ENCODE assay signal across 13 cellular contexts in genomic region chr11:73797457-73797856, GRCh38. TPM values are rescaled to one million over a fixed set of nuclear protein-coding genes. Genes with fewer than 3 reads are reported as not detected.
DNase-seq lines count a peak whose midpoint lies in the region; ATAC-seq, FAIRE-seq and TF ChIP-seq lines count a peak whose summit lies in the region.
"Had no signal": no experiment of that assay in that cellular context is flagged by ENCODE, and none has a peak within 500 bp of the region (broad histone marks: within the 10 kb centered on the region; RNA-seq: fewer than 3 reads in every experiment).

No MANE protein-coding gene starts in this region.

- no peak for TF ChIP-seq CTCF in IMR-90 (conservative IDR thresholded peaks at IDR 0.05; ENCODE audit: low read depth, low read length)
- no peak for TF ChIP-seq CTCF in H1 (IDR thresholded peaks at IDR 0.05; ENCODE audit: control extremely low read depth in 1 of 3, insufficient read depth in 1 of 3, low read depth in 1 of 3, low read length in 3 of 3)
- TF ChIP-seq CTCF in foreskin fibroblast (IDR thresholded peaks at IDR 0.05; ENCODE audit: low read depth, low read length): no peak

- POLR2A ChIA-PET in IMR-90 (lab: Charles Lee; ENCODE audit: unreplicated experiment) (no interaction called here), H1 (lab: Charles Lee; ENCODE audit: partially characterized antibody) (interaction anchor here (0.7 to 2.6 kb wide), 7 partner anchors 9 to 964 kb away, joined by 3 to 19 read pairs (median 9); partner anchors contain the start of gene MRPL48)

- H2BK12ac ChIP-seq in H1 (ENCODE audit: low read depth, low read length): no peak overlapping the region

- CTCF ChIA-PET in IMR-90 (lab: Yijun Ruan, JAX) (no interaction called here), H1 (lab: Charles Lee; ENCODE audit: partially characterized antibody) (interaction anchor here (0.7 to 2.2 kb wide), 4 partner anchors 8 to 135 kb away, joined by 3 to 6 read pairs (median 4); no protein-coding TSS in a partner anchor)

- no peak for TF ChIP-seq POLR2A in IMR-90 (IDR thresholded peaks at IDR 0.05; ENCODE audit: low read depth, low read length)
- no peak for TF ChIP-seq POLR2A in H1 (IDR thresholded peaks at IDR 0.05; ENCODE audit: control extremely low read depth in 1 of 2, low read depth in 2 of 2, low read length in 2 of 2)

- H2AK9ac ChIP-seq in IMR-90 (replicated peaks; ENCODE audit: low read depth, low read length, poor library complexity): peak overlapping the region; percentile 28

- H4K5ac ChIP-seq in IMR-90 (ENCODE audit: low read depth, low read length) (no peak overlapping the region), H1 (ENCODE audit: insufficient read length, low read depth, low read length) (no peak overlapping the region)

- no peak overlapping the region for H2BK120ac ChIP-seq in IMR-90 (ENCODE audit: low read depth, low read length)
- no peak overlapping the region for H2BK120ac ChIP-seq in H1 (replicated peaks; ENCODE audit: low read depth, low read length)

- H2BK15ac ChIP-seq in IMR-90 (ENCODE audit: low read depth, low read length) (no peak overlapping the region), H1 (ENCODE audit: low read length) (no peak overlapping the region)

- in situ Hi-C loops in IMR-90 (cut with MboI; ENCODE audit: low sequenced_read_pairs): no loop called here

- no peak for ATAC-seq in IMR-90 (ENCODE audit: low read depth)
- ATAC-seq in HG02610 (IDR thresholded peaks at IDR 0.05; ENCODE audit: unreplicated experiment): no peak
- ATAC-seq: activated T-helper 17 cell treated with anti-CD3 and anti-CD28 coated beads, Interleukin-2, amount 50 U/mL, for 72 hours; foreskin keratinocyte had no signal

- BruUV-seq in IMR-90 (replicated peaks; lab: Mats Ljungman, UMichigan): no TSS peak

- H2BK5ac ChIP-seq in IMR-90 (ENCODE audit: low read depth, low read length, poor library complexity, severe bottlenecking) (no peak overlapping the region), H1 (ENCODE audit: low read depth, low read length) (peak overlapping the region; percentile 15; the same call in 1 of the 2 replicates)

- H3K27me3 ChIP-seq in IMR-90 (ENCODE audit: control insufficient read depth, insufficient read depth, low read length): no peaks in the 10 kb centered on the region
- no peaks in the 10 kb centered on the region; a peak in 1 of 7 replicates for H3K27me3 ChIP-seq in H1 (replicated peaks in 1 of 4; ENCODE audit: control insufficient read depth in 3 of 4, extremely low read depth in 1 of 4, insufficient read depth in 3 of 4, low read length in 3 of 4)
- no peaks in the 10 kb centered on the region for H3K27me3 ChIP-seq in H7 (ENCODE audit: control insufficient read depth, insufficient read depth, low read length)
- H3K27me3 ChIP-seq: foreskin keratinocyte had no signal

- WGBS in IMR-90 (ENCODE audit: extremely low coverage in 2 of 2, insufficient read length in 1 of 2), 2 experiments: 100% methylated on average over 1 of the region's 10 CpGs; no CpG with 5 or more reads in 1 of the 2 experiments
- WGBS in H1 (ENCODE audit: extremely low coverage in 1 of 2, insufficient coverage in 1 of 2, insufficient read length in 1 of 2, insufficient replicate concordance in 2 of 2, low coverage in 1 of 2, low lambda C conversion rate in 2 of 2, missing lambda C conversion rate in 1 of 2), 2 experiments: 97% methylated on average over 10 of the region's 10 CpGs; no CpG with 5 or more reads in 1 of the 2 experiments

- dilution Hi-C loops in IMR-90 (cut with HindIII; ENCODE audit: low sequenced_read_pairs, unreplicated experiment): no loop called here

- no peak overlapping the region for H3K23ac ChIP-seq in IMR-90 (ENCODE audit: low read depth, low read length)
- H3K23ac ChIP-seq in H1 (ENCODE audit: insufficient read length): no peak overlapping the region

- intact Hi-C loops in IMR-90 (cut with micrococcal nuclease): no loop called here

- no peak for TF ChIP-seq EP300 in H1 (IDR thresholded peaks at IDR 0.05; ENCODE audit: borderline replicate concordance in 1 of 2, low read depth in 2 of 2, low read length in 2 of 2)

- H3K79me1 ChIP-seq in IMR-90 (ENCODE audit: low read depth in 1 of 2, low read length in 2 of 2) (peaks cover 0 to 28% of the 10 kb centered on the region in 2 experiments; a peak in 3 of 4 replicates), H1 (ENCODE audit: low read depth, low read length) (0 out of 2 replicates have a peak, but pooled peaks cover 2% of the 10 kb centered on the region)

- H3K27ac ChIP-seq in IMR-90 (ENCODE audit: insufficient read depth, low read length) (no peak overlapping the region), H1 (ENCODE audit: low read depth, low read length) (no peak overlapping the region)
- H3K27ac ChIP-seq: foreskin keratinocyte had no signal

- H4K8ac ChIP-seq in IMR-90 (ENCODE audit: low read depth in 2 of 2, low read length in 2 of 2) (no peak overlapping the region), H1 (ENCODE audit: extremely low read depth, insufficient read depth, low read length) (no peak overlapping the region)

- H3K9ac ChIP-seq in IMR-90 (ENCODE audit: low read depth, low read length) (no peak overlapping the region), H1 (replicated peaks in 1 of 4; ENCODE audit: extremely low read depth in 1 of 4, low read depth in 3 of 4, low read length in 3 of 4) (no peak overlapping the region; a peak in 1 of 7 replicates)

- H3K4ac ChIP-seq in IMR-90 (ENCODE audit: low read depth, low read length) (no peak overlapping the region), H1 (replicated peaks; ENCODE audit: insufficient read length, low read depth, low read length) (no peak overlapping the region)

- no peaks in the 10 kb centered on the region for H3K23me2 ChIP-seq in H1 (ENCODE audit: low read depth, low read length)

- H3K79me2 ChIP-seq in H1 (ENCODE audit: control insufficient read depth in 1 of 2, insufficient read depth in 2 of 2, low read length in 2 of 2): peaks cover 0 to 3% of the 10 kb centered on the region in 2 experiments; a peak in 1 of 4 replicates

- H2AK5ac ChIP-seq in IMR-90 (ENCODE audit: low read depth, low read length): no peak overlapping the region
- H2AK5ac ChIP-seq in H1 (ENCODE audit: low read depth, low read length): no peak overlapping the region

- H3K9me3 ChIP-seq in IMR-90 (ENCODE audit: control insufficient read depth, insufficient read depth, low read length) (no peaks in the 10 kb centered on the region), H1 (ENCODE audit: insufficient read depth in 2 of 2, low read depth in 1 of 2, low read length in 1 of 2) (no peaks in the 10 kb centered on the region)

- H3K18ac ChIP-seq in IMR-90 (ENCODE audit: low read depth, low read length) (no peak overlapping the region), H1 (ENCODE audit: extremely low read depth, low read length) (no peak overlapping the region)

- no peak for FAIRE-seq in H1 (lab: Jason Lieb, UNC)
- FAIRE-seq: endothelial cell of umbilical vein had no signal

- H3K9me1 ChIP-seq in IMR-90 (ENCODE audit: insufficient read depth, low read length): no peaks in the 10 kb centered on the region

- H3K4me3 ChIP-seq in IMR-90 (ENCODE audit: insufficient read depth, low read depth, low read length) (no peak overlapping the region), H1 (ENCODE audit: extremely low read depth in 1 of 4, insufficient read depth in 2 of 4, low read depth in 3 of 4, low read length in 4 of 4) (no peak overlapping the region), foreskin fibroblast (ENCODE audit: low read depth in 1 of 2, low read length in 2 of 2) (no peak overlapping the region), H7 (ENCODE audit: insufficient read depth, low read depth, low read length) (no peak overlapping the region)

- no peak overlapping the region for H3K56ac ChIP-seq in IMR-90 (ENCODE audit: extremely low read depth, insufficient read depth, low read length)
- H3K56ac ChIP-seq in H1 (replicated peaks; ENCODE audit: insufficient read length, low read depth, low read length): no peak overlapping the region

- no peak overlapping the region for H3K4me2 ChIP-seq in IMR-90 (ENCODE audit: low read depth, low read length)
- no peak overlapping the region for H3K4me2 ChIP-seq in H1 (ENCODE audit: insufficient read depth in 1 of 2, low read depth in 2 of 2, low read length in 2 of 2)

- H2AFZ ChIP-seq in IMR-90 (replicated peaks; ENCODE audit: low read length, poor library complexity) (no peak overlapping the region), H1 (ENCODE audit: low read length) (no peak overlapping the region)

- H2BK20ac ChIP-seq in IMR-90 (ENCODE audit: low read depth, low read length) (no peak overlapping the region), H1 (ENCODE audit: low read length) (no peak overlapping the region)

- no peak overlapping the region for H3K14ac ChIP-seq in IMR-90 (replicated peaks; ENCODE audit: low read depth, low read length)
- no peak overlapping the region for H3K14ac ChIP-seq in H1 (ENCODE audit: insufficient read length)

- peaks cover 2% of the 10 kb centered on the region; the same call in 1 of the 2 replicates for H3K36me3 ChIP-seq in IMR-90 (ENCODE audit: control insufficient read depth, insufficient read depth, low read length)
- H3K36me3 ChIP-seq in H1 (ENCODE audit: control insufficient read depth in 2 of 4, insufficient read depth in 4 of 4, low read length in 3 of 4): no peaks in the 10 kb centered on the region
- H3K36me3 ChIP-seq in H7 (replicated peaks; ENCODE audit: control insufficient read depth, insufficient read depth, low read length): no peaks in the 10 kb centered on the region

- H4K20me1 ChIP-seq in IMR-90 (ENCODE audit: insufficient read depth, low read length) (no peaks in the 10 kb centered on the region), H1 (replicated peaks in 1 of 2; ENCODE audit: control insufficient read depth in 1 of 2, insufficient read depth in 2 of 2, low read length in 2 of 2) (peaks cover 0 to 11% of the 10 kb centered on the region in 2 experiments)

- TF ChIP-seq RAD21 in IMR-90 (IDR thresholded peaks at IDR 0.05; ENCODE audit: low read length) (no peak), H1 (IDR thresholded peaks at IDR 0.05 in 1 of 2, conservative IDR thresholded peaks at IDR 0.05 in 1 of 2; ENCODE audit: low read depth in 2 of 2, low read length in 2 of 2) (no peak)

- DNase-seq in IMR-90: no peak
- peak; percentile 30 for DNase-seq in NCI-H69 (lab: John Stamatoyannopoulos, UW)
- no peak for DNase-seq in H1 (ENCODE audit: low read depth in 1 of 2, low spot score in 2 of 2)
- DNase-seq in putamen (ENCODE audit: low spot score): peak; percentile 51
- DNase-seq in stimulated activated CD4-positive, alpha-beta T cell treated with anti-CD3 and anti-CD28 coated beads, Interleukin-2, amount 100 ng/mL, for 48 hours: no peak
- DNase-seq in foreskin fibroblast: no peak
- DNase-seq in H7: no peak
- DNase-seq: foreskin keratinocyte, HCEC 1CT, NCI-H748 treated with DMSO at 0.1 percent for 48 hours had no signal

- H4K91ac ChIP-seq in IMR-90 (ENCODE audit: insufficient read depth, low read depth, low read length): no peak overlapping the region
- no peak overlapping the region for H4K91ac ChIP-seq in H1 (replicated peaks; ENCODE audit: insufficient read length, low read length)

- H3K4me1 ChIP-seq in IMR-90 (ENCODE audit: control insufficient read depth, insufficient read depth, low read length) (no peaks in the 10 kb centered on the region), H1 (replicated peaks in 1 of 4; ENCODE audit: control insufficient read depth in 3 of 4, insufficient read depth in 4 of 4, low read length in 3 of 4) (peaks cover 0 to 2% (median 0%) of the 10 kb centered on the region in 4 experiments; a peak in 1 of 7 replicates)
- H3K4me1 ChIP-seq: foreskin keratinocyte had no signal

RNA-seq across cellular contexts. Expression of gene MRPL48, which starts 9.8 kb away (rescaled TPM):
- total RNA-seq in IMR-90 (2012; rRNA removed): 24.0 and 30.3 TPM in 2 replicates
- polyA plus RNA-seq in IMR-90 (2012; rRNA removed): 29.4 and 30.6 TPM in 2 replicates
- 7.8 and 19.4 TPM in 2 replicates for polyA plus RNA-seq in IMR-90 (2012; cell fraction: cytosol; rRNA removed)
- 2.7 and 12.3 TPM in 2 replicates for polyA plus RNA-seq in IMR-90 (2012; cell fraction: nucleus; rRNA removed; ENCODE audit: low replicate concordance)
- 59.9 and 60.7 TPM in 2 replicates for total RNA-seq in H1 (2021; fragmentation: NEBNext Ultra II Directional; extraction: Animal tissue kit (Norgen Biotek cat#: 25700))
- polyA plus RNA-seq in H1 (2011; rRNA removed): 22.8 and 34.9 TPM in 2 replicates
- polyA plus RNA-seq in H1 (2011; cell fraction: cytosol; rRNA removed): 52.0 TPM
- 26.5 TPM for polyA plus RNA-seq in H1 (2011; cell fraction: nucleus; rRNA removed)
- polyA plus RNA-seq in H1 (2012, experiment 1 of 2): 55.5 to 71.0 TPM (median 61.5 TPM) in 4 replicates
- polyA plus RNA-seq in H1 (2012, experiment 2 of 2): 10.8 TPM
- polyA plus RNA-seq in H1 (2013, experiment 1 of 2): 45.7 TPM
- polyA plus RNA-seq in H1 (2013, experiment 2 of 2): 51.1 TPM
- 21.8 and 30.4 TPM in 2 replicates for polyA minus RNA-seq in H1 (2011; rRNA and poly(A)+ RNA removed)
- polyA minus RNA-seq in H1 (2011; cell fraction: cytosol; rRNA and poly(A)+ RNA removed): 15.0 TPM
- 19.7 TPM for polyA minus RNA-seq in H1 (2011; cell fraction: nucleus; rRNA and poly(A)+ RNA removed)
- total RNA-seq in H7 (2014; rRNA removed; shearing (Covaris generic)): 57.7 and 58.7 TPM in 2 replicates

RNA-seq across cellular contexts. Expression of gene RAB6A, which starts 36.6 kb away (rescaled TPM):
- 81.0 and 120 TPM in 2 replicates for total RNA-seq in IMR-90 (2012; rRNA removed)
- polyA plus RNA-seq in IMR-90 (2012; rRNA removed) (57.9 and 65.5 TPM in 2 replicates), H1 (2011; rRNA removed) (24.4 and 33.5 TPM in 2 replicates)
- 71.4 and 74.7 TPM in 2 replicates for polyA plus RNA-seq in IMR-90 (2012; cell fraction: cytosol; rRNA removed)
- polyA plus RNA-seq in IMR-90 (2012; cell fraction: nucleus; rRNA removed; ENCODE audit: low replicate concordance): 35.9 and 46.7 TPM in 2 replicates
- 88.6 and 89.3 TPM in 2 replicates for total RNA-seq in H1 (2021; fragmentation: NEBNext Ultra II Directional; extraction: Animal tissue kit (Norgen Biotek cat#: 25700))
- polyA plus RNA-seq in H1 (2011; cell fraction: cytosol; rRNA removed): 41.1 TPM
- 39.0 TPM for polyA plus RNA-seq in H1 (2011; cell fraction: nucleus; rRNA removed)
- 51.8 to 62.5 TPM (median 55.3 TPM) in 4 replicates for polyA plus RNA-seq in H1 (2012, experiment 1 of 2)
- polyA plus RNA-seq in H1 (2012, experiment 2 of 2): 11.7 TPM
- 64.7 TPM for polyA plus RNA-seq in H1 (2013, experiment 1 of 2)
- polyA plus RNA-seq in H1 (2013, experiment 2 of 2): 70.4 TPM
- 56.4 and 70.2 TPM in 2 replicates for polyA minus RNA-seq in H1 (2011; rRNA and poly(A)+ RNA removed)
- 45.1 TPM for polyA minus RNA-seq in H1 (2011; cell fraction: cytosol; rRNA and poly(A)+ RNA removed)
- 47.8 TPM for polyA minus RNA-seq in H1 (2011; cell fraction: nucleus; rRNA and poly(A)+ RNA removed)
- total RNA-seq in H7 (2014; rRNA removed; shearing (Covaris generic)): 63.4 and 73.0 TPM in 2 replicates

Comparison
In these comparisons a context has a peak if more than half of its experiments do, and no peak if none do; other contexts are left out.
1. DNase-seq: peak in NCI-H69 (single experiment) and putamen (single experiment); none in IMR-90 (single experiment), H1 (0 of 2), stimulated activated CD4-positive, alpha-beta T cell treated with anti-CD3 and anti-CD28 coated beads, Interleukin-2, amount 100 ng/mL, for 48 hours (0 of 2), foreskin fibroblast (0 of 2) and H7 (single experiment).